In genomic region chr4:26342328-26343040, GRCh38 we compare ENCODE assay signal across 10 cellular contexts. TPM values are rescaled to one million over a fixed set of nuclear protein-coding genes. Genes with fewer than 3 reads are reported as not detected.
DNase-seq lines count a peak whose midpoint lies in the region; FAIRE-seq and TF ChIP-seq lines count a peak whose summit lies in the region.
"Had no signal": no experiment of that assay in that cellular context is flagged by ENCODE, and none has a peak within 500 bp of the region (broad histone marks: within the 10 kb centered on the region; RNA-seq: fewer than 3 reads in every experiment).

No MANE protein-coding gene starts in this region.

- DNase-seq in GM03348 (ENCODE audit: low spot score) (peak; percentile 88), MV-4-11 (lab: John Stamatoyannopoulos, UW) (peak; percentile 54), H1 (ENCODE audit: low read depth in 1 of 2, low spot score in 2 of 2) (no peak), osteoblast (ENCODE audit: insufficient read length, low spot score, missing footprints) (peak; percentile 96), NCI-H146 treated with DMSO at 0.1 percent for 48 hours (lab: John Stamatoyannopoulos, UW; ENCODE audit: unreplicated experiment) (no peak), NCI-H1417 treated with DMSO at 0.1 percent for 48 hours (lab: John Stamatoyannopoulos, UW) (no peak), SHP77 (lab: John Stamatoyannopoulos, UW) (no peak), T-helper 9 cell (no peak)
- DNase-seq: effector CD4-positive, alpha-beta T cell; T1000 had no signal

- H3K18ac ChIP-seq in H1 (ENCODE audit: extremely low read depth, low read length): no peak overlapping the region

- no peak overlapping the region for H3K56ac ChIP-seq in H1 (replicated peaks; ENCODE audit: insufficient read length, low read depth, low read length)

- H3K4ac ChIP-seq in H1 (replicated peaks; ENCODE audit: insufficient read length, low read depth, low read length): no peak overlapping the region

- TF ChIP-seq EP300 in H1 (IDR thresholded peaks at IDR 0.05; ENCODE audit: borderline replicate concordance in 1 of 2, low read depth in 2 of 2, low read length in 2 of 2): no peak

- peaks cover 70 to 95% of the 10 kb centered on the region in 2 experiments for H3K79me2 ChIP-seq in H1 (ENCODE audit: control insufficient read depth in 1 of 2, insufficient read depth in 2 of 2, low read length in 2 of 2)
- peaks cover 94% of the 10 kb centered on the region for H3K79me2 ChIP-seq in osteoblast (ENCODE audit: insufficient read depth, low read length)

- TF ChIP-seq CTCF in H1 (IDR thresholded peaks at IDR 0.05; ENCODE audit: control extremely low read depth in 1 of 3, insufficient read depth in 1 of 3, low read depth in 1 of 3, low read length in 3 of 3): no peak
- TF ChIP-seq CTCF in osteoblast (IDR thresholded peaks at IDR 0.05; ENCODE audit: extremely low read depth, low read depth, low read length): no peak

- no peak overlapping the region for H2BK120ac ChIP-seq in H1 (replicated peaks; ENCODE audit: low read depth, low read length)

- H3K4me1 ChIP-seq in H1 (replicated peaks in 1 of 4; ENCODE audit: control insufficient read depth in 3 of 4, insufficient read depth in 4 of 4, low read length in 3 of 4) (peaks cover 0 to 13% (median 5%) of the 10 kb centered on the region in 4 experiments; a peak in 5 of 7 replicates), osteoblast (ENCODE audit: insufficient read depth, low read length) (peaks cover 43% of the 10 kb centered on the region)

- no peak overlapping the region for H2BK5ac ChIP-seq in H1 (ENCODE audit: low read depth, low read length)

- H4K5ac ChIP-seq in H1 (ENCODE audit: insufficient read length, low read depth, low read length): peak overlapping the region; percentile 38

- peaks cover 2% of the 10 kb centered on the region for H3K79me1 ChIP-seq in H1 (ENCODE audit: low read depth, low read length)

- peak overlapping the region; percentile 89 for H3K23ac ChIP-seq in H1 (ENCODE audit: insufficient read length)

- no peak overlapping the region for H4K8ac ChIP-seq in H1 (ENCODE audit: extremely low read depth, insufficient read depth, low read length)

- H3K27ac ChIP-seq in H1 (ENCODE audit: low read depth, low read length): no peak overlapping the region
- H3K27ac ChIP-seq in osteoblast (ENCODE audit: low read depth, low read length): peak overlapping the region; percentile 86

- H4K20me1 ChIP-seq in H1 (replicated peaks in 1 of 2; ENCODE audit: control insufficient read depth in 1 of 2, insufficient read depth in 2 of 2, low read length in 2 of 2): peaks cover 20 to 21% of the 10 kb centered on the region in 2 experiments
- H4K20me1 ChIP-seq in osteoblast (ENCODE audit: insufficient read depth, low read length): peaks cover 52% of the 10 kb centered on the region

- H3K27me3 ChIP-seq in H1 (replicated peaks in 1 of 4; ENCODE audit: control insufficient read depth in 3 of 4, extremely low read depth in 1 of 4, insufficient read depth in 3 of 4, low read length in 3 of 4) (no peaks in the 10 kb centered on the region), osteoblast (ENCODE audit: insufficient read depth, low read length) (no peaks in the 10 kb centered on the region)

- H2BK12ac ChIP-seq in H1 (ENCODE audit: low read depth, low read length): no peak overlapping the region

- no peak for TF ChIP-seq POLR2A in H1 (IDR thresholded peaks at IDR 0.05; ENCODE audit: control extremely low read depth in 1 of 2, low read depth in 2 of 2, low read length in 2 of 2)

- no peak for FAIRE-seq in H1 (lab: Jason Lieb, UNC)

- no peaks in the 10 kb centered on the region for H3K23me2 ChIP-seq in H1 (ENCODE audit: low read depth, low read length)

- TF ChIP-seq RAD21 in H1 (IDR thresholded peaks at IDR 0.05 in 1 of 2, conservative IDR thresholded peaks at IDR 0.05 in 1 of 2; ENCODE audit: low read depth in 2 of 2, low read length in 2 of 2): no peak

- no peak overlapping the region for H2BK20ac ChIP-seq in H1 (ENCODE audit: low read length)

- WGBS in H1 (ENCODE audit: extremely low coverage in 1 of 2, insufficient coverage in 1 of 2, insufficient read length in 1 of 2, insufficient replicate concordance in 2 of 2, low coverage in 1 of 2, low lambda C conversion rate in 2 of 2, missing lambda C conversion rate in 1 of 2), 2 experiments: 83% methylated on average over 3 of the region's 3 CpGs; no CpG with 5 or more reads in 1 of the 2 experiments

- no peaks in the 10 kb centered on the region for H3K36me3 ChIP-seq in H1 (ENCODE audit: control insufficient read depth in 2 of 4, insufficient read depth in 4 of 4, low read length in 3 of 4)
- no peaks in the 10 kb centered on the region for H3K36me3 ChIP-seq in osteoblast (ENCODE audit: insufficient read depth, low read length)

- no peaks in the 10 kb centered on the region for H3K9me3 ChIP-seq in H1 (ENCODE audit: insufficient read depth in 2 of 2, low read depth in 1 of 2, low read length in 1 of 2)
- no peaks in the 10 kb centered on the region for H3K9me3 ChIP-seq in osteoblast (ENCODE audit: low read depth, low read length)

- H3K9ac ChIP-seq in H1 (replicated peaks in 1 of 4; ENCODE audit: extremely low read depth in 1 of 4, low read depth in 3 of 4, low read length in 3 of 4): no peak overlapping the region

- H3K4me3 ChIP-seq in H1 (ENCODE audit: extremely low read depth in 1 of 4, insufficient read depth in 2 of 4, low read depth in 3 of 4, low read length in 4 of 4) (no peak overlapping the region), osteoblast (ENCODE audit: insufficient read depth, low read length) (peak overlapping the region; percentile 4)

- CTCF ChIA-PET in H1 (lab: Charles Lee; ENCODE audit: partially characterized antibody): interaction anchor here (0.8 to 5.5 kb wide), 3 partner anchors 9 to 13 kb away, joined by 3 to 49 read pairs (median 4); no protein-coding TSS in a partner anchor

- POLR2A ChIA-PET in H1 (lab: Charles Lee; ENCODE audit: partially characterized antibody): interaction anchor here (1.1 to 1.2 kb wide), 2 partner anchors 19 to 62 kb away, joined by 3 read pairs; no protein-coding TSS in a partner anchor

- no peak overlapping the region for H3K14ac ChIP-seq in H1 (ENCODE audit: insufficient read length)

- H4K91ac ChIP-seq in H1 (replicated peaks; ENCODE audit: insufficient read length, low read length): no peak overlapping the region

- H2AK5ac ChIP-seq in H1 (ENCODE audit: low read depth, low read length): no peak overlapping the region

- H2BK15ac ChIP-seq in H1 (ENCODE audit: low read length): no peak overlapping the region

- H2AFZ ChIP-seq in H1 (ENCODE audit: low read length) (no peak overlapping the region), osteoblast (ENCODE audit: low read length) (no peak overlapping the region)

- no peak overlapping the region; a peak in 1 of 4 replicates for H3K4me2 ChIP-seq in H1 (ENCODE audit: insufficient read depth in 1 of 2, low read depth in 2 of 2, low read length in 2 of 2)
- H3K4me2 ChIP-seq in osteoblast (ENCODE audit: insufficient read depth, low read length): peak overlapping the region; percentile 67

TF ChIP-seq in H1, 55 proteins besides CTCF, POLR2A, EP300 and RAD21:
- TF ChIP-seq SIX5 (IDR thresholded peaks at IDR 0.05; ENCODE audit: low read depth, low read length) (no peak), FOSL1 (IDR thresholded peaks at IDR 0.05; ENCODE audit: insufficient read depth, low read depth, low read length) (no peak), EZH2 (IDR thresholded peaks at IDR 0.05; ENCODE audit: low read depth, low read length, severe bottlenecking) (no peak), ZNF274 (IDR thresholded peaks at IDR 0.05; ENCODE audit: borderline replicate concordance, extremely low read depth, low read length) (no peak), PHF8 (conservative IDR thresholded peaks at IDR 0.05; ENCODE audit: low read depth, low read length) (no peak), NANOG (IDR thresholded peaks at IDR 0.05; ENCODE audit: insufficient read depth, low read depth, low read length, poor library complexity, severe bottlenecking) (no peak), HDAC2 (IDR thresholded peaks at IDR 0.05; ENCODE audit: borderline replicate concordance in 1 of 2, low read depth in 2 of 2, low read length in 2 of 2) (no peak)
- TF ChIP-seq, protein P1, sequence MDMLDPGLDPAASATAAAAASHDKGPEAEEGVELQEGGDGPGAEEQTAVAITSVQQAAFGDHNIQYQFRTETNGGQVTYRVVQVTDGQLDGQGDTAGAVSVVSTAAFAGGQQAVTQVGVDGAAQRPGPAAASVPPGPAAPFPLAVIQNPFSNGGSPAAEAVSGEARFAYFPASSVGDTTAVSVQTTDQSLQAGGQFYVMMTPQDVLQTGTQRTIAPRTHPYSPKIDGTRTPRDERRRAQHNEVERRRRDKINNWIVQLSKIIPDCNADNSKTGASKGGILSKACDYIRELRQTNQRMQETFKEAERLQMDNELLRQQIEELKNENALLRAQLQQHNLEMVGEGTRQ (IDR thresholded peaks at IDR 0.05; ENCODE audit: low read length): no peak

RNA-seq across cellular contexts. Expression of gene RBPJ, which starts 21.7 kb away (rescaled TPM):
- 202 and 217 TPM in 2 replicates for total RNA-seq in H1 (2021; fragmentation: NEBNext Ultra II Directional; extraction: Animal tissue kit (Norgen Biotek cat#: 25700))
- 58.2 and 65.5 TPM in 2 replicates for polyA plus RNA-seq in H1 (2011; rRNA removed)
- 80.3 TPM for polyA plus RNA-seq in H1 (2011; cell fraction: cytosol; rRNA removed)
- polyA plus RNA-seq in H1 (2011; cell fraction: nucleus; rRNA removed): 94.0 TPM
- 73.6 to 109 TPM (median 89.5 TPM) in 4 replicates for polyA plus RNA-seq in H1 (2012, experiment 1 of 2)
- polyA plus RNA-seq in H1 (2012, experiment 2 of 2): 7.1 TPM
- polyA plus RNA-seq in H1 (2013, experiment 1 of 2): 140 TPM
- 139 TPM for polyA plus RNA-seq in H1 (2013, experiment 2 of 2)
- 109 and 131 TPM in 2 replicates for polyA minus RNA-seq in H1 (2011; rRNA and poly(A)+ RNA removed)
- 86.8 TPM for polyA minus RNA-seq in H1 (2011; cell fraction: cytosol; rRNA and poly(A)+ RNA removed)
- polyA minus RNA-seq in H1 (2011; cell fraction: nucleus; rRNA and poly(A)+ RNA removed): 208 TPM
- total RNA-seq in osteoblast: 106 and 109 TPM in 2 replicates

Comparison
In these comparisons a context has a peak if more than half of its experiments do, and no peak if none do; other contexts are left out.
1. DNase-seq: peak in GM03348 (single experiment), MV-4-11 (single experiment) and osteoblast (single experiment); none in H1 (0 of 2), NCI-H146 treated with DMSO at 0.1 percent for 48 hours (single experiment), NCI-H1417 treated with DMSO at 0.1 percent for 48 hours (single experiment), SHP77 (0 of 2) and T-helper 9 cell (single experiment).